In genomic region chr11:13205446-13205845, GRCh38 we compare ENCODE assay signal across 12 cellular contexts.
A peak's percentile ranks its signal among the peaks of the same experiment; 100 is the strongest.
DNase-seq lines count a peak whose midpoint lies in the region; ATAC-seq lines count a peak whose summit lies in the region.
"Had no signal": no experiment of that assay in that cellular context is flagged by ENCODE, and none has a peak within 500 bp of the region (broad histone marks: within the 10 kb centered on the region; RNA-seq: fewer than 3 reads in every experiment).

No MANE protein-coding gene starts in this region.

- H3K36me3 Mint-ChIP-seq in dendritic cell treated with granulocyte-macrophage colony-stimulating factor and Interleukin-4, amounts not matched to agents 40 ng/mL and 50 ng/mL, for 4 days (ENCODE audit: low read depth): no peaks in the 10 kb centered on the region
- H3K36me3 Mint-ChIP-seq: activated naive CD4-positive, alpha-beta T cell treated with anti-CD3 and anti-CD28 coated beads, Interleukin-2, amount 50 U/mL, for 24 hours had no signal

- no peaks in the 10 kb centered on the region for H3K27me3 ChIP-seq in MG63
- H3K27me3 ChIP-seq: uterus had no signal

- no peaks in the 10 kb centered on the region for H3K27me3 Mint-ChIP-seq in dendritic cell treated with granulocyte-macrophage colony-stimulating factor and Interleukin-4, amounts not matched to agents 40 ng/mL and 50 ng/mL, for 4 days
- H3K27me3 Mint-ChIP-seq: activated naive CD4-positive, alpha-beta T cell treated with anti-CD3 and anti-CD28 coated beads, Interleukin-2, amount 50 U/mL, for 24 hours had no signal

- H3K4me3 ChIP-seq in MG63: no peak overlapping the region
- H3K4me3 ChIP-seq: HAP-1, uterus had no signal

- peaks cover 54% of the 10 kb centered on the region for H3K4me1 Mint-ChIP-seq in dendritic cell treated with granulocyte-macrophage colony-stimulating factor and Interleukin-4, amounts not matched to agents 40 ng/mL and 50 ng/mL, for 4 days (ENCODE audit: low read depth)

- no peaks in the 10 kb centered on the region for H3K9me3 Mint-ChIP-seq in dendritic cell treated with granulocyte-macrophage colony-stimulating factor and Interleukin-4, amounts not matched to agents 40 ng/mL and 50 ng/mL, for 4 days
- H3K9me3 Mint-ChIP-seq: activated naive CD4-positive, alpha-beta T cell treated with anti-CD3 and anti-CD28 coated beads, Interleukin-2, amount 50 U/mL, for 24 hours had no signal

- intact Hi-C loops in dendritic cell treated with granulocyte-macrophage colony-stimulating factor and Interleukin-4, amounts not matched to agents 40 ng/mL and 50 ng/mL, for 4 days (cut with micrococcal nuclease): loop anchor here (5.0 kb wide), 1 partner anchor 72 kb away; the partner anchor contains the start of gene BMAL1

- no peak for DNase-seq in stimulated activated CD8-positive, alpha-beta memory T cell treated with anti-CD3 and anti-CD28 coated beads, Interleukin-4, amount 100 ng/mL, for 48 hours
- DNase-seq in NCI-H748 (lab: John Stamatoyannopoulos, UW; ENCODE audit: unreplicated experiment): no peak
- no peak for DNase-seq in MG63
- DNase-seq in globus pallidus (ENCODE audit: low spot score): no peak
- DNase-seq: NCI-H2107, uterus had no signal

- H3K36me3 ChIP-seq in MG63: no peaks in the 10 kb centered on the region
- H3K36me3 ChIP-seq: HAP-1, uterus had no signal

- ATAC-seq in GM18498 (IDR thresholded peaks at IDR 0.05; ENCODE audit: unreplicated experiment): peak; percentile 68
- ATAC-seq in GM21515 (IDR thresholded peaks at IDR 0.05; ENCODE audit: unreplicated experiment): peak; percentile 62
- ATAC-seq in HG03354 (IDR thresholded peaks at IDR 0.05; ENCODE audit: poor library complexity, severe bottlenecking, unreplicated experiment): peak; percentile 75

- no peaks in the 10 kb centered on the region; the same call in 1 of the 2 replicates for H3K9me3 ChIP-seq in MG63
- H3K9me3 ChIP-seq: uterus had no signal

- H3K4me3 Mint-ChIP-seq in dendritic cell treated with granulocyte-macrophage colony-stimulating factor and Interleukin-4, amounts not matched to agents 40 ng/mL and 50 ng/mL, for 4 days: no peak overlapping the region
- H3K4me3 Mint-ChIP-seq: activated naive CD4-positive, alpha-beta T cell treated with anti-CD3 and anti-CD28 coated beads, Interleukin-2, amount 50 U/mL, for 24 hours had no signal

- H3K27ac Mint-ChIP-seq in dendritic cell treated with granulocyte-macrophage colony-stimulating factor and Interleukin-4, amounts not matched to agents 40 ng/mL and 50 ng/mL, for 4 days: peak overlapping the region; percentile 71
- H3K27ac Mint-ChIP-seq: activated naive CD4-positive, alpha-beta T cell treated with anti-CD3 and anti-CD28 coated beads, Interleukin-2, amount 50 U/mL, for 24 hours had no signal
